19 cellular contexts compared by ENCODE assay signal in genomic region chr19:7142771-7143170, GRCh38.
"Had no signal": no experiment of that assay in that cellular context is flagged by ENCODE, and none has a peak within 500 bp of the region (broad histone marks: within the 10 kb centered on the region; RNA-seq: fewer than 3 reads in every experiment).

No MANE protein-coding gene starts in this region.

- H3K9me3 ChIP-seq: SJSA1 had no signal

- H3K4me2 ChIP-seq: KMS-11 had no signal

- DNase-seq: Kasumi-1, MM.1S, NCI-H1092 treated with DMSO at 0.1 percent for 48 hours, NCI-H1436, NCI-H187 treated with DMSO at 0.1 percent for 48 hours, NCI-H2029 treated with DMSO at 0.1 percent for 48 hours, NCI-H2107, NCI-H2227 treated with DMSO at 0.1 percent for 48 hours, NCI-H524 treated with DMSO at 0.1 percent for 48 hours, NCI-H69, NCI-H774, Right ventricle myocardium superior, RPMI8226, SIG-M5 had no signal

- H3K27ac ChIP-seq: KMS-11, SJSA1, SK-N-MC had no signal

- H3K27me3 ChIP-seq: SJSA1 had no signal

- FAIRE-seq: K562, RCC 7860 had no signal

- H3K4me3 ChIP-seq: K562, SJSA1, SK-N-MC had no signal

- ATAC-seq: K562 had no signal

- H3K36me3 ChIP-seq: SJSA1 had no signal

- H3K9ac ChIP-seq: KMS-11 had no signal

- H3K4me1 ChIP-seq: SJSA1 had no signal
